In the genomic region with DNA sequence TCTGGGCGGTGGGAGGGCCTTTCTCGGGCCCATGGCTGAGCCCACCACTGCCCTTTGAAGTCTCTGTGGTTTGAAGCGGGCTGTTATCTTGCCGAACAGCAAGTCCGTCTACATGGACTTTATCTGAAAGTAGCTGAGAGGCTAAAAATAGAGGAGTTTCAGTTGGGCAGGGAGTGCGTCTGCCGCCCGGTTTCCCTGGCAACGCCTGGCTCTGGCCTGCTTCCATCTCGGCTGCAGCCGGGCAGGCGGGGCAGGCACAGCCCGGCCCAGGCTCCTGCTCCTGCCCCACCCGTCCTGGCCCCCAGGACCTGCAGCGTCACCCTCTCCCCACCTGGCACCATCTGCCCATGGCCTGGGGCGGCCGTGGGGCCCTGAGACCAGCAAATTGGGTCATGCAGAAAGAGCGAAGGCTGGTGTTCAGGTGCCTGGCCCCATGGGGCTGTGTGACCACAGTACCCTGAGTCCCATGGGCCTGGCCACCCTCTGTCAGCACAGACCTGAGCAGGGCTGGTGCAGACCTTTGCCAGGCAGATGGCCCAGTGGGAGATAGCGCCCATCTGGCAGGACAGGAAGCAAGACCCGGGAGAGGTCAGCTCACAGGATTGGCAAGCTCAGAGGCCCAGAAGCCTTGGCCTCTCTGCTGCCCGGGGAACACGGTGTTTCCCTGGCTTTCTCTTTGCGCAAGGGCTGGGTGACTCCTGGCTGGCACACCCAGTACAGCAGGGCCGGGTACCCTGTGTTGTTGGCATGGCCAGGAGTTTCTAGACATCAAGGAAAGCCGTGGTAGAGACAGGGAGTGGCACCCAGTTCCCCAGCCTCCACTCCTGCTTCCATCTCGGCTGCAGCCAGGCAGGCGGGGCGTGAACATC, we compare ENCODE assay signal across 8 cellular contexts.
A peak's percentile ranks its signal among the peaks of the same experiment; 100 is the strongest.
DNase-seq lines count a peak whose midpoint lies in the region; ATAC-seq, FAIRE-seq and TF ChIP-seq lines count a peak whose summit lies in the region.

No MANE protein-coding gene starts in this region.

- POLR2A ChIA-PET in BJ (lab: Charles Lee) = no interaction called here

- H3K4me3 ChIP-seq in BJ (ENCODE audit: low read depth, low read length) (no peak overlapping the region), cardiac fibroblast (replicated peaks in 1 of 2; ENCODE audit: low read depth in 2 of 2, low read length in 2 of 2) (no peak overlapping the region), keratinocyte (ENCODE audit: control insufficient read depth in 2 of 3, extremely low read depth in 1 of 3, insufficient read depth in 2 of 3, low read depth in 1 of 3, low read length in 3 of 3) (peak overlapping the region in 1 of 3 experiments; percentile 38)

- no peak overlapping the region for H3K4me2 ChIP-seq in keratinocyte (ENCODE audit: control insufficient read depth, extremely low read depth, insufficient read depth, low read depth, low read length)

- H3K9me1 ChIP-seq in keratinocyte (ENCODE audit: control insufficient read depth, extremely low read depth, insufficient read depth, low read length) = no peaks in the 10 kb centered on the region

- H2AFZ ChIP-seq in keratinocyte (ENCODE audit: control insufficient read depth, low read length) = peak overlapping the region; percentile 12

- H3K4me1 ChIP-seq in keratinocyte (ENCODE audit: control insufficient read depth, extremely low read depth, insufficient read depth, low read length) = peaks cover 9% of the 10 kb centered on the region

- H3K9ac ChIP-seq in keratinocyte (ENCODE audit: control insufficient read depth, extremely low read depth, insufficient read depth, low read length) = peak overlapping the region; percentile 37

- dilution Hi-C loops in keratinocyte (cut with MboI; ENCODE audit: extremely low pct_ligation_motif_present, low sequenced_read_pairs) = no loop called here

- CTCF ChIA-PET in BJ (lab: Yijun Ruan, JAX) = interaction anchor here (0.8 to 1.7 kb wide), 2 partner anchors 10 to 247 kb away, joined by 3 to 4 read pairs; no protein-coding TSS in a partner anchor

- H3K9me3 ChIP-seq in keratinocyte (ENCODE audit: control insufficient read depth, low read depth, low read length) = no peaks in the 10 kb centered on the region

- TF ChIP-seq CTCF in BJ (IDR thresholded peaks at IDR 0.05; ENCODE audit: insufficient read depth, low read depth, low read length) = no peak
- no peak for TF ChIP-seq CTCF in cardiac fibroblast (IDR thresholded peaks at IDR 0.05; ENCODE audit: low read depth, low read length)
- TF ChIP-seq CTCF in keratinocyte (optimal IDR thresholded peaks at IDR 0.05 in 1 of 3, IDR thresholded peaks at IDR 0.05 in 1 of 3, conservative IDR thresholded peaks at IDR 0.05 in 1 of 3; ENCODE audit: extremely low read depth in 1 of 3, insufficient read depth in 2 of 3, low read length in 3 of 3) = peak in 2 of 3 experiments; percentile 29 to 41

- DNase-seq in BJ (ENCODE audit: low read depth) (peak; percentile 21), NCI-H526 (lab: John Stamatoyannopoulos, UW) (peak; percentile 89 to 95), cardiac fibroblast (ENCODE audit: low read depth in 2 of 2) (peak; percentile 37 to 90), keratinocyte (ENCODE audit: low read depth, low spot score) (no peak)
- DNase-seq in stimulated activated CD8-positive, alpha-beta memory T cell treated with anti-CD3 and anti-CD28 coated beads, Interleukin-4, amount 100 ng/mL, for 48 hours = peak; percentile 14

- ATAC-seq in GM21786 (IDR thresholded peaks at IDR 0.05; ENCODE audit: unreplicated experiment) = peak; percentile 61
- no peak for ATAC-seq in GM21717 (IDR thresholded peaks at IDR 0.05; ENCODE audit: unreplicated experiment)
- no peak for ATAC-seq in GM18519 (IDR thresholded peaks at IDR 0.05; ENCODE audit: low FRiP score, unreplicated experiment)

- no peaks in the 10 kb centered on the region; the same call in none of the 2 replicates for H3K27me3 ChIP-seq in BJ (ENCODE audit: control insufficient read depth, insufficient read depth, low read length)
- H3K27me3 ChIP-seq in keratinocyte (ENCODE audit: control insufficient read depth, extremely low read depth, insufficient read depth, low read length) = peaks cover 35% of the 10 kb centered on the region

- FAIRE-seq in keratinocyte (lab: Jason Lieb, UNC) = no peak

- H3K27ac ChIP-seq in keratinocyte (ENCODE audit: control insufficient read depth, insufficient read depth, low read length) = no peak overlapping the region

- H3K79me2 ChIP-seq in keratinocyte (ENCODE audit: control insufficient read depth, insufficient read depth, low read length) = no peaks in the 10 kb centered on the region

- H4K20me1 ChIP-seq in keratinocyte (ENCODE audit: control insufficient read depth, extremely low read depth, insufficient read depth, low read length) = no peaks in the 10 kb centered on the region

- H3K36me3 ChIP-seq in BJ (ENCODE audit: control insufficient read depth, insufficient read depth, low read length) = no peaks in the 10 kb centered on the region
- no peaks in the 10 kb centered on the region for H3K36me3 ChIP-seq in keratinocyte (ENCODE audit: control insufficient read depth in 2 of 2, extremely low read depth in 1 of 2, insufficient read depth in 2 of 2, low read length in 2 of 2)

Comparison
In these comparisons a context has a peak if more than half of its experiments do, and no peak if none do; other contexts are left out.
1. CTCF ChIP-seq: peak in keratinocyte (2 of 3); none in BJ (single experiment) and cardiac fibroblast (single experiment).